ENCODE assay signal across 31 cellular contexts in the genomic region with DNA sequence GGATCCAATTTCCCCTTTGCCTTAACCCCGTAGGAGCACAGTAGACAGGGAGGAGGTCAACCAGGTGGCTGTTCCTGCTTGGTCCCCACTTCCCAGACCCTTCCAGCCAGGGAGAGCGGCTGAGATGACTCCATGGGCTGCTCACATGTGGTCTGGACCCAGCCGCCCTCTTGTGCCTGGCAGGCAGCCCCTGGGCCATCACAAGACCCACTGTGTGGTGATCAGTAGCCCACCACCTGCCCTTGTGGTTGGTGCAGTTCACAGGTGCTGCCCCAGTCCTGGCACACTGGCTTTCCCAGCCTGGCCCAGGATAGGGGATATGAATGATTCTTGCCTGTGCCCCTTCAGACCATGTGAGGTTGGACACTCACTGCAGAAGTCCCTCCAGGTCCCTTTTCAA.
"Had no signal": no experiment of that assay in that cellular context is flagged by ENCODE, and none has a peak within 500 bp of the region (broad histone marks: within the 10 kb centered on the region; RNA-seq: fewer than 3 reads in every experiment).

No MANE protein-coding gene starts in this region.

- H3K4me3 ChIP-seq: adrenal gland, ascending aorta, body of pancreas, breast epithelium, cardiac muscle cell had no signal

- H3K27ac ChIP-seq: adrenal gland, ascending aorta, body of pancreas, brain microvascular endothelial cell, breast epithelium, cardiac muscle cell had no signal

- H3K27me3 ChIP-seq: adrenal gland, ascending aorta, body of pancreas, brain microvascular endothelial cell, breast epithelium, cardiac muscle cell had no signal

- H3K9me3 ChIP-seq: adrenal gland, ascending aorta, body of pancreas had no signal

- H3K4me1 ChIP-seq: adrenal gland, ascending aorta, body of pancreas, breast epithelium had no signal

- H3K36me3 ChIP-seq: adrenal gland, ascending aorta, brain microvascular endothelial cell, breast epithelium, cardiac muscle cell had no signal

- ATAC-seq: activated naive CD4-positive, alpha-beta T cell treated with anti-CD3 and anti-CD28 coated beads, Interleukin-2, amount 50 U/mL, for 72 hours; activated naive CD8-positive, alpha-beta T cell treated with anti-CD3 and anti-CD28 coated beads, Interleukin-2, amount 50 U/mL, for 24 hours; activated T-cell treated with anti-CD3 and anti-CD28 coated beads, Interleukin-2, amount 50 U/mL, for 4 hours; activated T-cell treated with anti-CD3 and anti-CD28 coated beads, Interleukin-2, amount 50 U/mL, for 72 hours; activated T-helper 17 cell treated with anti-CD3 and anti-CD28 coated beads, Interleukin-2, amount 50 U/mL, for 72 hours; body of pancreas had no signal

- DNase-seq: activated effector memory CD4-positive, alpha-beta T cell treated with anti-CD3 and anti-CD28 coated beads, Interleukin-2, amount 50 U/mL, for 16 hours; activated effector memory CD4-positive, alpha-beta T cell treated with Interleukin-2 at 50 U/mL for 16 hours; activated gamma-delta T cell; activated gamma-delta T cell treated with Interleukin-2 at 50 U/mL for 16 hours; activated naive CD4-positive, alpha-beta T cell; activated naive CD4-positive, alpha-beta T cell treated with anti-CD3 and anti-CD28 coated beads for 36 hours; activated naive CD4-positive, alpha-beta T cell treated with anti-CD3 and anti-CD28 coated beads, Interleukin-2, amount 10 ng/mL, durations not matched to agents 7 days and 5 days; activated naive CD4-positive, alpha-beta T cell treated with anti-CD3 and anti-CD28 coated beads, Interleukin-2, amount 50 U/mL, for 16 hours; activated naive CD4-positive, alpha-beta T cell treated with Interleukin-2 at 50 U/mL for 16 hours; activated naive CD8-positive, alpha-beta T cell treated with anti-CD3 and anti-CD28 coated beads for 36 hours; activated naive CD8-positive, alpha-beta T cell treated with anti-CD3 and anti-CD28 coated beads, Interleukin-2, amount 10 ng/mL, durations not matched to agents 7 days and 5 days; activated naive CD8-positive, alpha-beta T cell treated with anti-CD3 and anti-CD28 coated beads, Interleukin-2, amount 50 U/mL, for 24 hours; activated T-cell treated with anti-CD3 and anti-CD28 coated beads, Interleukin-2, amount 50 U/mL, for 24 hours; activated T-cell treated with anti-CD3 and anti-CD28 coated beads, Interleukin-2, amount 50 U/mL, for 4 hours; activated T-cell treated with anti-CD3 and anti-CD28 coated beads, Interleukin-2, amount 50 U/mL, for 48 hours; activated T-cell treated with anti-CD3 and anti-CD28 coated beads, Interleukin-2, amount 50 U/mL, for 72 hours; adrenal gland; amniotic stem cell; amygdala; anterior cingulate cortex; aorta; body of pancreas; brain microvascular endothelial cell; caudate nucleus; central memory CD4-positive, alpha-beta T cell; cerebellar nuclear complex had no signal
